In genomic region chr17:19004601-19005441, GRCh38 we compare ENCODE assay signal across 8 cellular contexts. TPM values are rescaled to one million over a fixed set of nuclear protein-coding genes. Genes with fewer than 3 reads are reported as not detected.
DNase-seq lines count a peak whose midpoint lies in the region; ATAC-seq and TF ChIP-seq lines count a peak whose summit lies in the region.

FAM83G (minus strand) TSS chr17:19004764; CDS start chr17:19004041, 723 bp downstream.

- intact Hi-C loops in posterior vena cava (cut with DNase I) = loop anchor here in 1 of 2 donors (5.0 kb wide), 1 partner anchor 868 kb away; no protein-coding TSS in a partner anchor

- H3K36me3 ChIP-seq in ACC112 (ENCODE audit: insufficient read depth, low read length) (no peaks in the 10 kb centered on the region), urinary bladder (ENCODE audit: insufficient read depth) (no peaks in the 10 kb centered on the region)

- H3K27ac ChIP-seq in ACC112 (ENCODE audit: low read depth, low read length) (peak within 1 kb of the TSS; percentile 58; the same call in 1 of the 2 replicates), urinary bladder (ENCODE audit: low read depth) (peak within 1 kb of the TSS; percentile 13)

- H3K27me3 ChIP-seq in ACC112 (ENCODE audit: insufficient read depth, low read length) = no peaks in the 10 kb centered on the region

- WGBS in urinary bladder = 14% methylated on average over 62 of the region's 62 CpGs

- H3K4me3 ChIP-seq in ACC112 (ENCODE audit: low read depth, low read length) = peak within 1 kb of the TSS; percentile 95
- peak within 1 kb of the TSS; percentile 57 for H3K4me3 ChIP-seq in urinary bladder (ENCODE audit: low read depth, low read length)

- peaks cover 29% of the 10 kb centered on the region for H3K4me1 ChIP-seq in ACC112 (ENCODE audit: control insufficient read depth, insufficient read depth, low read length, unreplicated experiment)
- H3K4me1 ChIP-seq in urinary bladder (ENCODE audit: insufficient read depth) = no peaks in the 10 kb centered on the region

- peak within 1 kb of the TSS; percentile 77 for H2AFZ ChIP-seq in ACC112 (ENCODE audit: low read length, unreplicated experiment)

- peak; percentile 79 for DNase-seq in RPMI8226
- DNase-seq in activated effector memory CD4-positive, alpha-beta T cell treated with anti-CD3 and anti-CD28 coated beads, Interleukin-2, amount 50 U/mL, for 16 hours = peak; percentile 97
- DNase-seq in glomerular endothelial cell (ENCODE audit: extremely low read depth, low read depth, low spot score) = no peak
- peak; percentile 91 for DNase-seq in posterior vena cava (ENCODE audit: low spot score)

- H3K79me2 ChIP-seq in ACC112 (ENCODE audit: control insufficient read depth, insufficient read depth, low read length, unreplicated experiment) = peaks cover 40% of the 10 kb centered on the region

- peak; percentile 77 for TF ChIP-seq POLR2A in GM18951 (IDR thresholded peaks at IDR 0.05; ENCODE audit: extremely low read depth, insufficient read depth, insufficient read length)

- peak; percentile 75 for ATAC-seq in HG03280 (IDR thresholded peaks at IDR 0.05; ENCODE audit: unreplicated experiment)

- in situ Hi-C loops in GM18951 (cut with MboI; ENCODE audit: low sequenced_read_pairs, unreplicated experiment) = no loop called here

RNA-seq across cellular contexts. Expression of gene FAM83G, which starts in this region (rescaled TPM):
- total RNA-seq in glomerular endothelial cell = 12.6 and 12.8 TPM in 2 replicates
- 10 to 100 TPM in 1 of 2 donors, 1 to 10 TPM in 1; 2.8 to 10.9 TPM for total RNA-seq in posterior vena cava
- 1.0 TPM for total RNA-seq in urinary bladder
- 2.9 TPM for polyA plus RNA-seq in urinary bladder
